Comparison of ENCODE assay signal across 2 cellular contexts in the genomic region with DNA sequence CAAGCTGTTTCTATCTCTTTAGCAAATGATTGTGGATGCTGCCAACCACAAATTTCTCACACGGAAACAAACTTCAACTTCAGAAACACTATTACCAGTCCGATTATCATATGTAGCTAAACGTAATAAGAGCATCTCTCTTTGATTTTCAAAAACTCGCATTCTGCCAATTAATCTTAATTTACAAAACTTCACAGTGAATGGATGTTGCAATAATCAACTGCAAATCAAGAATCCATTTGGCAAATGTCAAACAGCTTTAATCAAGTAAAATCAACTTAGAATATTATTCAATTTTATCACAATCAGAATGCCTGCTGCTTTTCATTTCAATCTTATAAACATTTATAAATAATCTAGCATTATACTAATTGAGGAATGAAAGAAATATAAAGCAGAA.
TF ChIP-seq lines count a peak whose summit lies in the region.

No MANE protein-coding gene starts in this region.

TF ChIP-seq in HEK293, 187 proteins besides CTCF, POLR2A, EP300 and RAD21 (continued from another document):
- TF ChIP-seq, protein P1, sequence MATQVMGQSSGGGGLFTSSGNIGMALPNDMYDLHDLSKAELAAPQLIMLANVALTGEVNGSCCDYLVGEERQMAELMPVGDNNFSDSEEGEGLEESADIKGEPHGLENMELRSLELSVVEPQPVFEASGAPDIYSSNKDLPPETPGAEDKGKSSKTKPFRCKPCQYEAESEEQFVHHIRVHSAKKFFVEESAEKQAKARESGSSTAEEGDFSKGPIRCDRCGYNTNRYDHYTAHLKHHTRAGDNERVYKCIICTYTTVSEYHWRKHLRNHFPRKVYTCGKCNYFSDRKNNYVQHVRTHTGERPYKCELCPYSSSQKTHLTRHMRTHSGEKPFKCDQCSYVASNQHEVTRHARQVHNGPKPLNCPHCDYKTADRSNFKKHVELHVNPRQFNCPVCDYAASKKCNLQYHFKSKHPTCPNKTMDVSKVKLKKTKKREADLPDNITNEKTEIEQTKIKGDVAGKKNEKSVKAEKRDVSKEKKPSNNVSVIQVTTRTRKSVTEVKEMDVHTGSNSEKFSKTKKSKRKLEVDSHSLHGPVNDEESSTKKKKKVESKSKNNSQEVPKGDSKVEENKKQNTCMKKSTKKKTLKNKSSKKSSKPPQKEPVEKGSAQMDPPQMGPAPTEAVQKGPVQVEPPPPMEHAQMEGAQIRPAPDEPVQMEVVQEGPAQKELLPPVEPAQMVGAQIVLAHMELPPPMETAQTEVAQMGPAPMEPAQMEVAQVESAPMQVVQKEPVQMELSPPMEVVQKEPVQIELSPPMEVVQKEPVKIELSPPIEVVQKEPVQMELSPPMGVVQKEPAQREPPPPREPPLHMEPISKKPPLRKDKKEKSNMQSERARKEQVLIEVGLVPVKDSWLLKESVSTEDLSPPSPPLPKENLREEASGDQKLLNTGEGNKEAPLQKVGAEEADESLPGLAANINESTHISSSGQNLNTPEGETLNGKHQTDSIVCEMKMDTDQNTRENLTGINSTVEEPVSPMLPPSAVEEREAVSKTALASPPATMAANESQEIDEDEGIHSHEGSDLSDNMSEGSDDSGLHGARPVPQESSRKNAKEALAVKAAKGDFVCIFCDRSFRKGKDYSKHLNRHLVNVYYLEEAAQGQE (tag by site-specific recombination; IDR thresholded peaks at IDR 0.05): no peak
- TF ChIP-seq ZNF677 (tag by site-specific recombination; IDR thresholded peaks at IDR 0.05): no peak
TF ChIP-seq in HEK293: peak in this region for 0.

TF ChIP-seq in SK-N-SH, 30 proteins besides CTCF, POLR2A, EP300 and RAD21 (continued from another document):
- TF ChIP-seq PBX3 (IDR thresholded peaks at IDR 0.05) (no peak), GATA2 (CRISPR knock-in tag; IDR thresholded peaks at IDR 0.05) (no peak), FOXJ3 (CRISPR knock-in tag; IDR thresholded peaks at IDR 0.05) (no peak), FOXM1 (IDR thresholded peaks at IDR 0.05; ENCODE audit: low read depth) (no peak), USF2 (IDR thresholded peaks at IDR 0.05; ENCODE audit: borderline replicate concordance, low read depth, low read length) (no peak), YY1 (IDR thresholded peaks at IDR 0.05; ENCODE audit: low read depth) (no peak), GABPA (IDR thresholded peaks at IDR 0.05; ENCODE audit: low read depth) (no peak), TEAD4 (IDR thresholded peaks at IDR 0.05; ENCODE audit: borderline replicate concordance, insufficient read depth) (no peak), MXI1 (IDR thresholded peaks at IDR 0.05; ENCODE audit: low read depth, low read length) (no peak)
